Comparison of ENCODE assay signal across 9 cellular contexts in the genomic region with DNA sequence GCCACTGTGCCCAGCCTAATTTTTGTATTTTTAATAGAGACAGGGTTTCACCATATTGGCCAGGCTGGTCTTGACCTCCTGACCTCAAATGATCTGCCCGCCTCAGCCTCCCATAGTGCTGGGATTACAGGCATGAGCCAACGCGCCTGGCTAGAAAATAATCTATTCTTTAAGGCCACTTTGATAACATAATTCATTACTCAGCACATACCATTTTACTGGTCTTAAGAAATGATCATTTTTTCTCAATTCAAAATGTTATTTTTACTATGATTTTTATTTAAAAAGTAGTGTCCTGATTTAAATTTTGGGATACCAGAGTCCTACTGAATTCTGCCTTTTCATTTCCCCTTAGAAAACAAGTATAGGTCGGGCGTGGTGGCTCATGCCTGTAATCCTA.
"Had no signal": no experiment of that assay in that cellular context is flagged by ENCODE, and none has a peak within 500 bp of the region (broad histone marks: within the 10 kb centered on the region; RNA-seq: fewer than 3 reads in every experiment).

No MANE protein-coding gene starts in this region.

- ATAC-seq: HCT116 had no signal

- H3K9ac ChIP-seq: GM23248 had no signal

- H3K4me1 ChIP-seq: HAP-1 had no signal

- H3K4me3 Mint-ChIP-seq: HFFc6 had no signal

- H3K9me3 Mint-ChIP-seq: HFFc6 had no signal

- H3K4me3 ChIP-seq: GM23248, HAP-1 had no signal

- DNase-seq: GM23248, GOT3, H7, HFFc6, IMR-90, KBM-7 had no signal

- H2AFZ ChIP-seq: GM23248 had no signal

- H3K9me3 ChIP-seq: HAP-1 had no signal

- H3K27ac ChIP-seq: GM23248, HL-60 had no signal
